Comparison of ENCODE assay signal across 9 cellular contexts in the genomic region with DNA sequence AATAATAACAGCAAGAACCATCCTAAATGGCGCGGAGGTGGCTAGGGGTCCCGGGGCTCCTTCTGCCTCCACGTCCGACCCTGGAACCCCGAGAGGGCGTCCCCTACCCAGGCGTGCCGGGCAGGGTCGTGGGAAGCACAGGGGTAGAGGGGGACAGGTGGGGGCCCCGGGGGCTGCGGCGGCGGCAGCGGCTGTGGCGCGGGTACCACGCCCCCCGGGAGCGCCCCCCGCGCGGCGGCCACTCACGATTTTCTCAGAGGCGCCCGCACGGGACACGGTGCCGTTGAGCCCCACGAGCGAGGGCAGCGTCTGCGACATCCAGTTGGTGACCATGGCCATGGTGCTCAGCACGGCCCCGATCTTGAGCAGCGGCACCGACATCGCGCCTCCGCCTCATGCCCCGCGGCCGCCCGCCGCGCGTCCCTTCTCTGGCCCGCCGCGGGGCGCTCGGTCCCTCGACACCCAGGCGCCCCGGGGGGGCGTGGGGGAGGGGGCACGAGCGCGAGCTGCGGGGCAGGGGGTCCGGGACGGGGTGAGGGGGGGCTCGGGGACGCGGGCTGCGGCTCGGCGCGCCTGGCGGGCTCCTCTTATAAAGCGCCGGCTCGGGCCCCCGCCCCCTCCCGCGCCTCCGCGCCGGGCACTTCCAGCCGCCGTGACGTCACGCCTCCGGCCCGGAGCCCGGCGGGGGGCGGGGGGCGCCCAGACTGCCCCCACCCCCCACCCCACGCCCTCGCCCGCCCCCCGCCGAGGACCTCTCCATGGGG. TPM values are rescaled to one million over a fixed set of nuclear protein-coding genes. Genes with fewer than 3 reads are reported as not detected.
DNase-seq lines count a peak whose midpoint lies in the region; ATAC-seq, FAIRE-seq and TF ChIP-seq lines count a peak whose summit lies in the region.
"Had no signal": no experiment of that assay in that cellular context is flagged by ENCODE, and none has a peak within 500 bp of the region (broad histone marks: within the 10 kb centered on the region; RNA-seq: fewer than 3 reads in every experiment).

No MANE protein-coding gene starts in this region.

- no peaks in the 10 kb centered on the region for H3K4me1 ChIP-seq in cardiac muscle cell (ENCODE audit: low read depth)
- peaks cover 11% of the 10 kb centered on the region for H3K4me1 ChIP-seq in astrocyte (ENCODE audit: insufficient read depth, low read length)
- peaks cover 0 to 11% (median 0%) of the 10 kb centered on the region in 4 donors for H3K4me1 ChIP-seq in right lobe of liver

- H3K79me2 ChIP-seq in astrocyte (ENCODE audit: insufficient read depth, low read length), result no peaks in the 10 kb centered on the region

- peak overlapping the region; percentile 47 for H2AFZ ChIP-seq in astrocyte (ENCODE audit: low read depth, low read length)

- 50% methylated on average over 1 of the region's 95 CpGs for WGBS in right lobe of liver (ENCODE audit: insufficient coverage, low coverage, low lambda C conversion rate, missing lambda C conversion rate)

- H3K9me3 ChIP-seq in cardiac muscle cell (ENCODE audit: low read depth) (no peaks in the 10 kb centered on the region), astrocyte (ENCODE audit: insufficient read depth, low read depth, low read length) (no peaks in the 10 kb centered on the region), right lobe of liver (no peaks in the 10 kb centered on the region)

- H3K27me3 Mint-ChIP-seq in astrocyte (ENCODE audit: low read depth, unreplicated experiment), result no peaks in the 10 kb centered on the region

- TF ChIP-seq POLR2A in right lobe of liver (IDR thresholded peaks at IDR 0.05), result no peak

- peaks cover 7% of the 10 kb centered on the region for H4K20me1 ChIP-seq in astrocyte (ENCODE audit: insufficient read depth, low read length)

- H3K4me2 ChIP-seq in astrocyte (ENCODE audit: low read length), result peak overlapping the region; percentile 76

- H3K36me3 Mint-ChIP-seq in astrocyte (ENCODE audit: low read depth, unreplicated experiment), result peaks cover 3% of the 10 kb centered on the region

- H3K9ac ChIP-seq in astrocyte (ENCODE audit: low read length), result peak overlapping the region; percentile 48

- peak overlapping the region; percentile 59 for H3K27ac Mint-ChIP-seq in astrocyte (ENCODE audit: unreplicated experiment)

- peak in 1 of 2 donors; percentile 71 for DNase-seq in cardiac muscle cell (ENCODE audit: low read depth in 1 of 2, low spot score in 1 of 2)
- DNase-seq in cardiac septum (ENCODE audit: low spot score), result no peak
- DNase-seq in astrocyte (ENCODE audit: low read depth), result no peak
- DNase-seq in right lobe of liver, result peak in 1 of 3 donors; percentile 31
- peak; percentile 68 for DNase-seq in urothelium cell line (ENCODE audit: low spot score)
- DNase-seq in T-helper 9 cell, result no peak

- H3K4me1 Mint-ChIP-seq in astrocyte (ENCODE audit: low read depth, unreplicated experiment), result peaks cover 6% of the 10 kb centered on the region

- intact Hi-C loops in cardiac septum (cut with DNase I), result no loop called here
- intact Hi-C loops in right lobe of liver (cut with DNase I), result no loop called here

- ATAC-seq in right lobe of liver, result no peak
- ATAC-seq in GM19467 (IDR thresholded peaks at IDR 0.05; ENCODE audit: unreplicated experiment), result no peak
- ATAC-seq in HG03159 (IDR thresholded peaks at IDR 0.05; ENCODE audit: unreplicated experiment), result no peak

- no peak for FAIRE-seq in astrocyte (lab: Jason Lieb, UNC)
- FAIRE-seq in urothelium cell line (lab: Jason Lieb, UNC), result no peak

- peak overlapping the region; percentile 42 for H3K4me3 ChIP-seq in cardiac muscle cell
- peak overlapping the region; percentile 46 for H3K4me3 ChIP-seq in astrocyte (ENCODE audit: insufficient read depth, low read depth, low read length)
- peak overlapping the region; percentile 38 to 51 (median 50) for H3K4me3 ChIP-seq in right lobe of liver

- H3K4me3 Mint-ChIP-seq in astrocyte (ENCODE audit: unreplicated experiment), result no peak overlapping the region

- H3K36me3 ChIP-seq in cardiac muscle cell (no peaks in the 10 kb centered on the region), astrocyte (ENCODE audit: insufficient read depth, low read length) (no peaks in the 10 kb centered on the region), right lobe of liver (no peaks in the 10 kb centered on the region)

- no peak for TF ChIP-seq CTCF in cardiac muscle cell (IDR thresholded peaks at IDR 0.05; ENCODE audit: low read depth, low read length)
- TF ChIP-seq CTCF in astrocyte (IDR thresholded peaks at IDR 0.05; ENCODE audit: insufficient read depth, low read depth, low read length), result no peak
- no peak for TF ChIP-seq CTCF in right lobe of liver (IDR thresholded peaks at IDR 0.05)

- peaks cover 15% of the 10 kb centered on the region for H3K27me3 ChIP-seq in cardiac muscle cell
- peaks cover 21% of the 10 kb centered on the region for H3K27me3 ChIP-seq in astrocyte (ENCODE audit: insufficient read depth, low read length)
- no peaks in the 10 kb centered on the region for H3K27me3 ChIP-seq in right lobe of liver

- no peak overlapping the region for H3K27ac ChIP-seq in cardiac muscle cell
- no peak overlapping the region for H3K27ac ChIP-seq in astrocyte (ENCODE audit: low read depth, low read length)
- no peak overlapping the region for H3K27ac ChIP-seq in right lobe of liver

- no peaks in the 10 kb centered on the region for H3K9me3 Mint-ChIP-seq in astrocyte (ENCODE audit: unreplicated experiment)

RNA-seq across cellular contexts. Expression of a gene that starts 22.9 kb away (rescaled TPM):
- 36.2 and 55.1 TPM in 2 replicates for total RNA-seq in cardiac muscle cell
- polyA plus RNA-seq in cardiac muscle cell, result 27.1 and 40.3 TPM in 2 replicates
- total RNA-seq in cardiac septum, result 4.1 TPM
- total RNA-seq in astrocyte, result 71.3 and 97.4 TPM in 2 replicates
- 10 to 100 TPM in 5 of 6 experiments, 1 to 10 TPM in 1; 3.8 to 72.5 (median 31.8) TPM for total RNA-seq in right lobe of liver
- total RNA-seq: LHCN-M2 had no signal
